ENCODE assay signal across 9 cellular contexts in genomic region chr22:45978275-45978713, GRCh38. TPM values are rescaled to one million over a fixed set of nuclear protein-coding genes. Genes with fewer than 3 reads are reported as not detected.
DNase-seq lines count a peak whose midpoint lies in the region; ATAC-seq and TF ChIP-seq lines count a peak whose summit lies in the region.
"Had no signal": no experiment of that assay in that cellular context is flagged by ENCODE, and none has a peak within 500 bp of the region (broad histone marks: within the 10 kb centered on the region; RNA-seq: fewer than 3 reads in every experiment).

No MANE protein-coding gene starts in this region.

- TF ChIP-seq CTCF in AG09309 (IDR thresholded peaks at IDR 0.05; ENCODE audit: control insufficient read depth, insufficient read depth, low read depth, low read length, missing control alignments) (no peak), mammary epithelial cell (conservative IDR thresholded peaks at IDR 0.05 in 1 of 2, IDR thresholded peaks at IDR 0.05 in 1 of 2; ENCODE audit: extremely low read depth in 1 of 2, insufficient read depth in 1 of 2, low read depth in 1 of 2, low read length in 2 of 2) (no peak), neural progenitor cell (IDR thresholded peaks at IDR 0.05) (no peak)

- H3K9ac ChIP-seq in mammary epithelial cell (ENCODE audit: insufficient read depth, low read length) (no peak overlapping the region), neural progenitor cell (no peak overlapping the region)

- H3K27me3 ChIP-seq in mammary epithelial cell (ENCODE audit: insufficient read depth, low read length) (peaks cover 2% of the 10 kb centered on the region), neural progenitor cell (peaks cover 64% of the 10 kb centered on the region)

- H4K20me1 ChIP-seq in mammary epithelial cell (ENCODE audit: insufficient read depth, low read length) (no peaks in the 10 kb centered on the region), neural progenitor cell (ENCODE audit: low read depth) (peaks cover 33% of the 10 kb centered on the region)

- dilution Hi-C loops in mammary epithelial cell (cut with HindIII; ENCODE audit: low sequenced_read_pairs) = no loop called here

- H3K4me3 ChIP-seq in AG09309 (ENCODE audit: control insufficient read depth, low read depth, low read length) (peak overlapping the region; percentile 8; the same call in 1 of the 2 replicates), mammary epithelial cell (replicated peaks in 1 of 3; ENCODE audit: insufficient read depth in 1 of 3, low read depth in 2 of 3, low read length in 3 of 3) (peak overlapping the region in 1 of 3 experiments; percentile 14), neural progenitor cell (peak overlapping the region; percentile 55)

- no peak for DNase-seq in AG09309 (ENCODE audit: low read depth)
- no peak for DNase-seq in mammary epithelial cell
- DNase-seq in neural progenitor cell (ENCODE audit: low spot score) = no peak
- no peak for DNase-seq in HK-2 (ENCODE audit: unreplicated experiment)
- no peak for DNase-seq in NCI-H82 (lab: John Stamatoyannopoulos, UW)
- DNase-seq in islet precursor cell = no peak

- H3K27me3 Mint-ChIP-seq in neural progenitor cell (ENCODE audit: insufficient read depth, low read depth) = peaks cover 28% of the 10 kb centered on the region

- H3F3A ChIP-seq in neural progenitor cell (ENCODE audit: low read depth) = peaks cover 42% of the 10 kb centered on the region

- no peaks in the 10 kb centered on the region for H3K36me3 Mint-ChIP-seq in neural progenitor cell

- no TSS peak for BruUV-seq in mammary epithelial cell (replicated peaks; lab: Mats Ljungman, UMichigan)

- H3K9me3 Mint-ChIP-seq in neural progenitor cell = no peaks in the 10 kb centered on the region
- H3K9me3 Mint-ChIP-seq: dendritic cell treated with granulocyte-macrophage colony-stimulating factor and Interleukin-4, amounts not matched to agents 40 ng/mL and 50 ng/mL, for 4 days had no signal

- peaks cover 19% of the 10 kb centered on the region for H3K4me1 Mint-ChIP-seq in neural progenitor cell

- no peak overlapping the region for H2AFZ ChIP-seq in mammary epithelial cell (ENCODE audit: low read depth, low read length)
- H2AFZ ChIP-seq in neural progenitor cell (replicated peaks) = no peak overlapping the region

- no peak for TF ChIP-seq EP300 in Ishikawa (IDR thresholded peaks at IDR 0.05; ENCODE audit: borderline replicate concordance)

- intact Hi-C loops in mammary epithelial cell (cut with micrococcal nuclease) = no loop called here

- in situ Hi-C loops in mammary epithelial cell (cut with MboI; ENCODE audit: low sequenced_read_pairs in 2 of 2) = no loop called here

- TF ChIP-seq RAD21 in Ishikawa (IDR thresholded peaks at IDR 0.05; ENCODE audit: low read depth) = no peak

- CTCF ChIA-PET in mammary epithelial cell (lab: Charles Lee; ENCODE audit: low non-redundant PET) = no interaction called here

- H3K4me1 ChIP-seq in mammary epithelial cell (ENCODE audit: insufficient read depth, low read length) (peaks cover 25% of the 10 kb centered on the region), neural progenitor cell (peaks cover 15% of the 10 kb centered on the region)

- H3K9me3 ChIP-seq in mammary epithelial cell (replicated peaks; ENCODE audit: insufficient read depth, low read length) = no peaks in the 10 kb centered on the region
- H3K9me3 ChIP-seq in neural progenitor cell (ENCODE audit: low read depth) = no peaks in the 10 kb centered on the region

- 7% methylated on average over 8 of the region's 26 CpGs for WGBS in mammary epithelial cell (ENCODE audit: low coverage, missing lambda C conversion rate)

- H3K4me2 ChIP-seq in mammary epithelial cell (ENCODE audit: insufficient read depth, low read depth, low read length) (peak overlapping the region; percentile 95), neural progenitor cell (peak overlapping the region; percentile 99)

- H3K27ac ChIP-seq in mammary epithelial cell (ENCODE audit: insufficient read depth, low read depth, low read length) (no peak overlapping the region), neural progenitor cell (no peak overlapping the region)

- H3K27ac Mint-ChIP-seq in neural progenitor cell = no peak overlapping the region
- H3K27ac Mint-ChIP-seq: dendritic cell treated with granulocyte-macrophage colony-stimulating factor and Interleukin-4, amounts not matched to agents 40 ng/mL and 50 ng/mL, for 4 days had no signal

- H3K36me3 ChIP-seq in mammary epithelial cell (ENCODE audit: insufficient read depth, low read length) = no peaks in the 10 kb centered on the region
- no peaks in the 10 kb centered on the region for H3K36me3 ChIP-seq in neural progenitor cell

- H3K79me2 ChIP-seq in mammary epithelial cell (ENCODE audit: insufficient read depth, low read length) (no peaks in the 10 kb centered on the region), neural progenitor cell (ENCODE audit: low read depth) (no peaks in the 10 kb centered on the region)

- H3K4me3 Mint-ChIP-seq in neural progenitor cell = peak overlapping the region; percentile 86

- ATAC-seq in HG02763 (IDR thresholded peaks at IDR 0.05; ENCODE audit: unreplicated experiment) = no peak

TF ChIP-seq in Ishikawa, 13 proteins besides CTCF, POLR2A, EP300 and RAD21:
- no peak for TF ChIP-seq REST (IDR thresholded peaks at IDR 0.05; ENCODE audit: low read depth)
- TF ChIP-seq ZBTB7A (IDR thresholded peaks at IDR 0.05; ENCODE audit: low read depth) = 0 out of 2 replicates have a peak, but pooled peaks have one; percentile 3
- TF ChIP-seq YY1 (IDR thresholded peaks at IDR 0.05; ENCODE audit: low read depth) = no peak

RNA-seq across cellular contexts. Expression of gene WNT7B, which starts 1.3 kb away (rescaled TPM):
- total RNA-seq in mammary epithelial cell (under 1 TPM; 0.31 to 0.50 TPM), neural progenitor cell (ENCODE audit: low replicate concordance) (1.8 and 3.5 TPM in 2 replicates)
- 0.15 TPM for polyA plus RNA-seq in mammary epithelial cell
- polyA minus RNA-seq in mammary epithelial cell = 0.21 TPM
